Comparison of ENCODE assay signal across 22 cellular contexts in the genomic region with DNA sequence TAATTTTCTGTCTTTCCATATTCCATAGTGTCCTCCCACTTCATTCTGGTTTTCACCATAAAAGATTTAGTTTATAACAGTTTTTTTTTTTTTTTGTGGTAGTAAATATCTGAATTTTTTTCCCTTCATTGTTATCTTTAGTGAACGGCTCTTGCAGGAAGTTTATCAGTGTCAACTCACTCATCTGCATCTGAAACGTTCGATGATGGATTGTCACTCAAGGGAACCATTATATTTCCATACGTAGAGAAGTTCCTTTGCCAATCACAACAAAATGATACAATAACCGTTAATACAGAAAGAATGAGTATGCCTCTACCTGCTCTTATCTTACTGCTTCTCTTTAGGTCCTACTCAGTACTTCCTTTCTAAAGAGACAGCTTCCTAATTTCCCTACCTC.
"Had no signal": no experiment of that assay in that cellular context is flagged by ENCODE, and none has a peak within 500 bp of the region (broad histone marks: within the 10 kb centered on the region; RNA-seq: fewer than 3 reads in every experiment).

No MANE protein-coding gene starts in this region.

- H3K36me3 ChIP-seq: left ventricle myocardium inferior, pancreas, prostate gland, sigmoid colon, spleen, tibial nerve, uterus had no signal

- FAIRE-seq: pancreas, small intestine had no signal

- H3K27me3 ChIP-seq: pancreas, sigmoid colon, spleen, tibial nerve, uterus had no signal

- DNase-seq: islet precursor cell; left ventricle myocardium inferior; mesendoderm; naive thymus-derived CD4-positive, alpha-beta T cell; nucleus accumbens; pancreas; posterior cingulate gyrus; retina; right cardiac atrium; sigmoid colon; small intestine; spleen; stimulated activated CD4-positive, alpha-beta T cell treated with anti-CD3 and anti-CD28 coated beads, Interleukin-4, amount 100 ng/mL, for 24 hours; stimulated activated naive CD4-positive, alpha-beta T cell treated with Interleukin-2 at 50 U/mL for 16 hours; stimulated activated naive CD8-positive, alpha-beta T cell treated with anti-CD3 and anti-CD28 coated beads, Interleukin-15, amount 100 ng/mL, for 72 hours; substantia nigra; uterus had no signal

- H3K4me1 ChIP-seq: pancreas, prostate gland, sigmoid colon, uterus had no signal

- H3K4me3 ChIP-seq: left ventricle myocardium inferior, lung, pancreas, prostate gland, sigmoid colon, spleen, tibial nerve, uterus had no signal

- H3K27ac ChIP-seq: left ventricle myocardium inferior, pancreas, prostate gland, sigmoid colon, tibial nerve, uterus had no signal

- ATAC-seq: naive thymus-derived CD4-positive, alpha-beta T cell; natural killer cell treated with Interleukin-12 subunit alpha and Interleukin-12 subunit beta and Interleukin-15 and Interleukin-18, amount 100 ng/mL, for 72 hours; pancreas; right cardiac atrium; stimulated activated effector memory CD8-positive, alpha-beta T cell treated with anti-CD3 and anti-CD28 coated beads, Interleukin-12 subunit alpha, Interleukin-12 subunit beta, amount 100 ng/mL, for 72 hours; stimulated activated naive CD8-positive, alpha-beta T cell treated with anti-CD3 and anti-CD28 coated beads, Interleukin-15, amount 100 ng/mL, for 72 hours had no signal

- H3K9me3 ChIP-seq: left ventricle myocardium inferior, pancreas, prostate gland, sigmoid colon, spleen, tibial nerve, uterus had no signal
